Comparison of ENCODE assay signal across 8 cellular contexts in genomic region chr19:2944775-2945574, GRCh38. TPM values are rescaled to one million over a fixed set of nuclear protein-coding genes. Genes with fewer than 3 reads are reported as not detected.
DNase-seq lines count a peak whose midpoint lies in the region; ATAC-seq, FAIRE-seq and TF ChIP-seq lines count a peak whose summit lies in the region.

Gene ZNF77 (minus strand): TSS chr19:2944971. CDS start chr19:2944840, 131 bp downstream.

- TF ChIP-seq CTCF in HepG2 (CRISPR knock-in tag; IDR thresholded peaks at IDR 0.05), result 0 out of 2 replicates have a peak, but pooled peaks have one; percentile 13

- TF ChIP-seq POLR2A in HepG2 (IDR thresholded peaks at IDR 0.05; ENCODE audit: insufficient read depth in 1 of 2, low read depth in 2 of 2, low read length in 2 of 2), result peak; percentile 64 to 89; a peak in 3 of 4 replicates

- H3K4me3 ChIP-seq in HepG2 (replicated peaks in 1 of 3; ENCODE audit: insufficient read depth in 1 of 3, low read depth in 2 of 3, low read length in 3 of 3), result peak within 1 kb of the TSS; percentile 84 to 90 (median 88)

- FAIRE-seq in HepG2 (lab: Jason Lieb, UNC), result peak; percentile 98

- POLR2A ChIA-PET in HepG2 (lab: Yijun Ruan, JAX), result interaction anchor here (2.6 to 3.3 kb wide), 2 partner anchors 45 to 78 kb away, joined by 14 to 20 read pairs; partner anchors contain the start of genes ZNF556 and ZNF57

- H3K4me2 ChIP-seq in HepG2 (ENCODE audit: low read depth, low read length), result peak within 1 kb of the TSS; percentile 90

- intact Hi-C loops in HepG2 (cut with micrococcal nuclease; ENCODE audit: unreplicated experiment), result no loop called here

- peak within 1 kb of the TSS; percentile 81 for H3K9ac ChIP-seq in HepG2 (ENCODE audit: insufficient read depth, low read depth, low read length)

- H2AFZ ChIP-seq in HepG2 (ENCODE audit: low read length), result no peak within 1 kb of the TSS

- H3K79me2 ChIP-seq in HepG2 (ENCODE audit: insufficient read depth, low read length), result peaks cover 37% of the 10 kb centered on the region

- in situ Hi-C loops in HepG2 (cut with HindIII; ENCODE audit: extremely low pct_ligation_motif_present, low pct_unique_long_range_greater_than_20kb), result no loop called here

- peaks cover 8% of the 10 kb centered on the region; the same call in 1 of the 2 replicates for H4K20me1 ChIP-seq in HepG2 (ENCODE audit: insufficient read depth, low read length)

- 7% methylated on average over 38 of the region's 74 CpGs for WGBS in HepG2 (ENCODE audit: low lambda C conversion rate)

- TF ChIP-seq EP300 in HepG2 (IDR thresholded peaks at IDR 0.05; ENCODE audit: low read depth in 2 of 2, low read length in 2 of 2), result no peak
- no peak for TF ChIP-seq EP300 in HepG2 (CRISPR knock-in tag; IDR thresholded peaks at IDR 0.05; ENCODE audit: borderline replicate concordance)

- 0 out of 2 replicates have a peak, but pooled peaks have one; percentile 34 for TF ChIP-seq RAD21 in HepG2 (CRISPR knock-in tag; IDR thresholded peaks at IDR 0.05)

- H3K27ac ChIP-seq in HepG2 (ENCODE audit: extremely low read length, insufficient read depth, low read length), result peak within 1 kb of the TSS; percentile 86

- BruUV-seq in HepG2 (replicated peaks; lab: Mats Ljungman, UMichigan), result no TSS peak

- H3K36me3 ChIP-seq in HepG2 (replicated peaks in 1 of 2; ENCODE audit: control insufficient read depth in 1 of 2, insufficient read depth in 2 of 2, low read length in 2 of 2), result no peaks in the 10 kb centered on the region

- no peaks in the 10 kb centered on the region for H3K9me3 ChIP-seq in HepG2 (ENCODE audit: low read length)

- H3K4me1 ChIP-seq in HepG2 (ENCODE audit: insufficient read depth, low read length), result peaks cover 30% of the 10 kb centered on the region

- DNase-seq in C1 segment of cervical spinal cord (lab: John Stamatoyannopoulos, UW), result peak; percentile 90 to 99 (median 96)
- peak; percentile 98 for DNase-seq in NCI-H748 (lab: John Stamatoyannopoulos, UW; ENCODE audit: unreplicated experiment)
- peak; percentile 99 to 100 for DNase-seq in activated CD4-positive, alpha-beta T cell treated with anti-CD3 and anti-CD28 coated beads, Interleukin-2, amount 50 U/mL, for 48 hours
- peak; percentile 99 to 100 for DNase-seq in dermis microvascular lymphatic vessel endothelial cell (ENCODE audit: low read depth in 2 of 2)
- peak; percentile 99 for DNase-seq in HepG2 (ENCODE audit: low spot score)
- DNase-seq in stimulated activated CD4-positive, alpha-beta T cell treated with anti-CD3 and anti-CD28 coated beads, Interleukin-2, amount 100 ng/mL, for 48 hours, result peak; percentile 97

- H3K27me3 ChIP-seq in HepG2 (ENCODE audit: control insufficient read depth in 1 of 2, insufficient read depth in 2 of 2, low read length in 2 of 2), result no peaks in the 10 kb centered on the region; a peak in 1 of 5 replicates

- CTCF ChIA-PET in HepG2 (lab: Yijun Ruan, JAX; ENCODE audit: low intra/inter-chr PET ratio, low total read pairs), result no interaction called here

- ATAC-seq in GM19351 (IDR thresholded peaks at IDR 0.05; ENCODE audit: unreplicated experiment) (peak; percentile 96), HG03520 (IDR thresholded peaks at IDR 0.05; ENCODE audit: unreplicated experiment) (peak; percentile 96), HepG2 (peak; percentile 97)

TF ChIP-seq in HepG2, 621 proteins besides CTCF, POLR2A, EP300 and RAD21 (continues in another document):
- no peak for TF ChIP-seq MTF2 (CRISPR knock-in tag; IDR thresholded peaks at IDR 0.05; ENCODE audit: borderline replicate concordance)
- TF ChIP-seq, protein P1, sequence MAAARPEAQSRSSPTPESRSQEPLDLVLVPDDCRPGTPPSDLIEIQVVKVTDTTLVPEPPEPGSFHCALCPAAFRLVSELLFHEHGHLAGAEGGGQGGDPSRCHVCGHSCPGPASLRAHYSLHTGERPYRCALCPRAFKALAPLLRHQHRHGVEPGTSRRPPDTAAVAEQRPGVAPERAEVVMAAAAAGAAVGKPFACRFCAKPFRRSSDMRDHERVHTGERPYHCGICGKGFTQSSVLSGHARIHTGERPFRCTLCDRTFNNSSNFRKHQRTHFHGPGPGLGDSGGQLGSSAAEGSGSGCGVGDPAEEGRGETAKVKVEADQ (CRISPR knock-in tag; IDR thresholded peaks at IDR 0.05; ENCODE audit: borderline replicate concordance), result peak; percentile 83; the same call in 1 of the 2 replicates
- peak; percentile 99 for TF ChIP-seq MYPOP (CRISPR knock-in tag; IDR thresholded peaks at IDR 0.05)
- TF ChIP-seq IRF2 (CRISPR knock-in tag; IDR thresholded peaks at IDR 0.05), result no peak; the same call in 1 of the 2 replicates
- peak; percentile 81 for TF ChIP-seq AKAP8 (CRISPR knock-in tag; IDR thresholded peaks at IDR 0.05)
- peak; percentile 45 for TF ChIP-seq SPEN (CRISPR knock-in tag; IDR thresholded peaks at IDR 0.05; ENCODE audit: low read depth)
- TF ChIP-seq PRDM4 (CRISPR knock-in tag; IDR thresholded peaks at IDR 0.05; ENCODE audit: borderline replicate concordance), result no peak
- peak; percentile 37; the same call in 1 of the 2 replicates for TF ChIP-seq ISL2 (CRISPR knock-in tag; IDR thresholded peaks at IDR 0.05)
- no peak for TF ChIP-seq ARHGAP35 (CRISPR knock-in tag; IDR thresholded peaks at IDR 0.05; ENCODE audit: borderline replicate concordance)
- TF ChIP-seq TGIF2 (CRISPR knock-in tag; IDR thresholded peaks at IDR 0.05), result peak; percentile 75

RNA-seq across cellular contexts. Expression of gene ZNF77, which starts in this region (rescaled TPM):
- 3.7 and 4.4 TPM in 2 replicates for total RNA-seq in dermis microvascular lymphatic vessel endothelial cell
- total RNA-seq in HepG2 (2016; rRNA removed; fragmentation: Illumina TruSeq; extraction: Trizol), result 11.5 and 12.6 TPM in 2 replicates
- total RNA-seq in HepG2 (2016; cell fraction: cytosol; rRNA removed; fragmentation: Illumina TruSeq; extraction: Trizol; ENCODE audit: low read depth), result 2.9 and 3.5 TPM in 2 replicates
- total RNA-seq in HepG2 (2016; cell fraction: insoluble cytoplasmic fraction; rRNA removed; fragmentation: Illumina TruSeq; extraction: Trizol), result 10.1 and 13.6 TPM in 2 replicates
- total RNA-seq in HepG2 (2016; cell fraction: membrane; rRNA removed; fragmentation: Illumina TruSeq; extraction: Trizol), result 7.1 and 7.2 TPM in 2 replicates
- total RNA-seq in HepG2 (2016; cell fraction: nucleus; rRNA removed; fragmentation: Illumina TruSeq; extraction: Trizol), result 8.2 and 9.0 TPM in 2 replicates
- 7.1 and 7.8 TPM in 2 replicates for polyA plus RNA-seq in HepG2 (2011; rRNA removed)
- polyA plus RNA-seq in HepG2 (2011; cell fraction: cytosol; rRNA removed), result 3.6 and 5.6 TPM in 2 replicates
- polyA plus RNA-seq in HepG2 (2011; cell fraction: nucleus; rRNA removed), result 5.3 and 7.8 TPM in 2 replicates
- polyA plus RNA-seq in HepG2 (2012), result 5.3 and 5.9 TPM in 2 replicates
- polyA plus RNA-seq in HepG2 (2016; cell fraction: cytosol; fragmentation: Illumina TruSeq; extraction: Trizol; ENCODE audit: low read depth), result 0.84 and 1.0 TPM in 2 replicates
- 9.3 and 9.6 TPM in 2 replicates for polyA plus RNA-seq in HepG2 (2016; cell fraction: insoluble cytoplasmic fraction; fragmentation: Illumina TruSeq; extraction: Trizol; ENCODE audit: low read depth)
- 2.7 and 2.9 TPM in 2 replicates for polyA plus RNA-seq in HepG2 (2016; cell fraction: membrane; fragmentation: Illumina TruSeq; extraction: Trizol; ENCODE audit: low read depth)
- polyA plus RNA-seq in HepG2 (2016; cell fraction: nucleus; fragmentation: Illumina TruSeq; extraction: Trizol; ENCODE audit: insufficient read depth, low read depth), result 14.6 and 16.9 TPM in 2 replicates
- polyA minus RNA-seq in HepG2 (2011; rRNA and poly(A)+ RNA removed; ENCODE audit: low replicate concordance), result 6.2 and 7.9 TPM in 2 replicates
- polyA minus RNA-seq in HepG2 (2011; cell fraction: cytosol; rRNA and poly(A)+ RNA removed), result 2.5 and 5.3 TPM in 2 replicates
- polyA minus RNA-seq in HepG2 (2011; cell fraction: nucleus; rRNA and poly(A)+ RNA removed), result 5.7 and 10.9 TPM in 2 replicates

Comparison
In these comparisons a context has a peak if more than half of its experiments do, and no peak if none do; other contexts are left out.
1. Peak in every context shown above with its lines: DNase-seq, ATAC-seq, H3K4me3 ChIP-seq and H3K27ac ChIP-seq.